ENCODE assay signal across 33 cellular contexts in the genomic region with DNA sequence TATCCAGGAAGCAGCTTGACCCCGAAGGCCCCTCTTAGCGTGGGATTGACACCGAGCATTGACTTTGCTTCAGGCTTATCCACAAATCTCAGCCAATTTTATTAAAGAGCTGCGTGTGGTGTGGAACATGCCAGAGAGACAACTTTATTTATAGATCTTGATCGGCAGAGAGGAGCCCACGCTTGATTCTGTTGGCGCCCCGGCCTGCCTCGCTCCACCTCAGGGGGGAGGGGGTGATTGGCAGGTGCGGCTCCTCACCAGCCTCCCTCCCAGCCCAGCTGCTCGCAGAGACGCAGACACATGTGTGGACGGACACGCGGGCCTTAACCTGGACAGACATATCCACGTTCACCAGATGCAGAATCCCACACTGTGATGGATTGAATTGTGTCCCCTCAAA.
"Had no signal": no experiment of that assay in that cellular context is flagged by ENCODE, and none has a peak within 500 bp of the region (broad histone marks: within the 10 kb centered on the region; RNA-seq: fewer than 3 reads in every experiment).

No MANE protein-coding gene starts in this region.

- H3K27ac Mint-ChIP-seq: activated CD4-positive, alpha-beta memory T cell treated with anti-CD3 and anti-CD28 coated beads, Interleukin-2, amount 10 ng/mL, durations not matched to agents 7 days and 5 days; activated CD4-positive, alpha-beta T cell treated with anti-CD3 and anti-CD28 coated beads, Interleukin-2, amount 10 ng/mL, durations not matched to agents 7 days and 5 days; activated naive CD8-positive, alpha-beta T cell treated with anti-CD3 and anti-CD28 coated beads for 36 hours; activated T-cell treated with anti-CD3 and anti-CD28 coated beads, Interleukin-2, amount 50 U/mL, for 72 hours; mesothelial cell of epicardium; nephron progenitor cell; stimulated activated memory B cell treated with anti-CD40 and anti-IgM and Interleukin-4, amounts not matched to agents 10 μg/mL and 1 μg/mL and 100 μg/mL, for 72 hours; stimulated activated naive CD8-positive, alpha-beta T cell treated with anti-CD3 and anti-CD28 coated beads, Interleukin-15, amount 100 ng/mL, for 72 hours; T-helper 1 cell treated with Interleukin-12 subunit alpha and Interleukin-12 subunit beta and Interleukin-4 antibody, amounts not matched to agents 30 μg/mL and 1 μg/mL, for 36 hours; type B pancreatic cell; WTC11 had no signal

- H3K4me3 ChIP-seq: adrenal gland, body of pancreas, colonic mucosa, gastrocnemius medialis, hepatocyte, pancreas, prostate gland, smooth muscle cell, uterus had no signal

- H3K4me3 Mint-ChIP-seq: activated CD4-positive, alpha-beta memory T cell treated with anti-CD3 and anti-CD28 coated beads, Interleukin-2, amount 10 ng/mL, durations not matched to agents 7 days and 5 days; activated CD4-positive, alpha-beta T cell treated with anti-CD3 and anti-CD28 coated beads, Interleukin-2, amount 10 ng/mL, durations not matched to agents 7 days and 5 days; activated naive CD8-positive, alpha-beta T cell treated with anti-CD3 and anti-CD28 coated beads for 36 hours; activated T-cell treated with anti-CD3 and anti-CD28 coated beads, Interleukin-2, amount 50 U/mL, for 72 hours; mesothelial cell of epicardium; nephron progenitor cell; stimulated activated memory B cell treated with anti-CD40 and anti-IgM and Interleukin-4, amounts not matched to agents 10 μg/mL and 1 μg/mL and 100 μg/mL, for 72 hours; stimulated activated naive CD8-positive, alpha-beta T cell treated with anti-CD3 and anti-CD28 coated beads, Interleukin-15, amount 100 ng/mL, for 72 hours; T-helper 1 cell treated with Interleukin-12 subunit alpha and Interleukin-12 subunit beta and Interleukin-4 antibody, amounts not matched to agents 30 μg/mL and 1 μg/mL, for 36 hours; type B pancreatic cell; WTC11 had no signal

- H3K79me2 ChIP-seq: hepatocyte had no signal

- H3K4me1 Mint-ChIP-seq: activated CD4-positive, alpha-beta memory T cell treated with anti-CD3 and anti-CD28 coated beads, Interleukin-2, amount 10 ng/mL, durations not matched to agents 7 days and 5 days; activated CD4-positive, alpha-beta T cell treated with anti-CD3 and anti-CD28 coated beads, Interleukin-2, amount 10 ng/mL, durations not matched to agents 7 days and 5 days; activated naive CD8-positive, alpha-beta T cell treated with anti-CD3 and anti-CD28 coated beads for 36 hours; mesothelial cell of epicardium; nephron progenitor cell; stimulated activated memory B cell treated with anti-CD40 and anti-IgM and Interleukin-4, amounts not matched to agents 10 μg/mL and 1 μg/mL and 100 μg/mL, for 72 hours; stimulated activated naive CD8-positive, alpha-beta T cell treated with anti-CD3 and anti-CD28 coated beads, Interleukin-15, amount 100 ng/mL, for 72 hours; WTC11 had no signal

- H3K27ac ChIP-seq: adrenal gland, body of pancreas, colonic mucosa, gastrocnemius medialis, hepatocyte, pancreas, prostate gland, uterus had no signal

- H3K36me3 ChIP-seq: adrenal gland, colonic mucosa, gastrocnemius medialis, pancreas, prostate gland, uterus had no signal

- H3K36me3 Mint-ChIP-seq: activated naive CD8-positive, alpha-beta T cell treated with anti-CD3 and anti-CD28 coated beads for 36 hours; mesothelial cell of epicardium; naive B cell; stimulated activated memory B cell treated with anti-CD40 and anti-IgM and Interleukin-4, amounts not matched to agents 10 μg/mL and 1 μg/mL and 100 μg/mL, for 72 hours; type B pancreatic cell had no signal

- H2AFZ ChIP-seq: hepatocyte had no signal

- ATAC-seq: activated T-cell treated with anti-CD3 and anti-CD28 coated beads, Interleukin-2, amount 50 U/mL, for 72 hours; body of pancreas; gastrocnemius medialis; pancreas; stimulated activated memory B cell treated with anti-CD40 and anti-IgM and Interleukin-4, amounts not matched to agents 10 μg/mL and 1 μg/mL and 100 μg/mL, for 72 hours; stimulated activated naive CD8-positive, alpha-beta T cell treated with anti-CD3 and anti-CD28 coated beads, Interleukin-15, amount 100 ng/mL, for 72 hours; WTC11 had no signal

- DNase-seq: activated CD4-positive, alpha-beta memory T cell treated with anti-CD3 and anti-CD28 coated beads, Interleukin-2, amount 10 ng/mL, durations not matched to agents 7 days and 5 days; activated CD4-positive, alpha-beta T cell treated with anti-CD3 and anti-CD28 coated beads for 1 hour; activated CD4-positive, alpha-beta T cell treated with anti-CD3 and anti-CD28 coated beads, Interleukin-2, amount 10 ng/mL, durations not matched to agents 7 days and 5 days; activated effector memory CD4-positive, alpha-beta T cell treated with Interleukin-2 at 50 U/mL for 16 hours; activated naive CD4-positive, alpha-beta T cell treated with Interleukin-2 at 50 U/mL for 16 hours; activated naive CD8-positive, alpha-beta T cell treated with anti-CD3 and anti-CD28 coated beads for 36 hours; activated T-cell treated with anti-CD3 and anti-CD28 coated beads, Interleukin-2, amount 50 U/mL, for 72 hours; adrenal gland; aorta; body of pancreas; cerebellar nuclear complex; colonic mucosa; effector CD8-positive, alpha-beta T cell; gastrocnemius medialis; glutamatergic neuron; naive B cell; nephron progenitor cell; pancreas; stimulated activated CD4-positive, alpha-beta T cell treated with anti-CD3 and anti-CD28 coated beads, Interleukin-1b, Interleukin-23, amount 100 ng/mL, for 48 hours; stimulated activated CD4-positive, alpha-beta T cell treated with anti-CD3 and anti-CD28 coated beads, Interleukin-4, amount 100 ng/mL, for 4 hours; stimulated activated CD8-positive, alpha-beta memory T cell treated with anti-CD3 and anti-CD28 coated beads, Interleukin-4, amount 100 ng/mL, for 48 hours; stimulated activated naive CD8-positive, alpha-beta T cell treated with anti-CD3 and anti-CD28 coated beads, Interleukin-15, amount 100 ng/mL, for 72 hours; substantia nigra; T-helper 9 cell; uterus had no signal

- H3K9me3 Mint-ChIP-seq: activated CD4-positive, alpha-beta memory T cell treated with anti-CD3 and anti-CD28 coated beads, Interleukin-2, amount 10 ng/mL, durations not matched to agents 7 days and 5 days; activated CD4-positive, alpha-beta T cell treated with anti-CD3 and anti-CD28 coated beads, Interleukin-2, amount 10 ng/mL, durations not matched to agents 7 days and 5 days; activated naive CD8-positive, alpha-beta T cell treated with anti-CD3 and anti-CD28 coated beads for 36 hours; activated T-cell treated with anti-CD3 and anti-CD28 coated beads, Interleukin-2, amount 50 U/mL, for 72 hours; stimulated activated memory B cell treated with anti-CD40 and anti-IgM and Interleukin-4, amounts not matched to agents 10 μg/mL and 1 μg/mL and 100 μg/mL, for 72 hours; stimulated activated naive CD8-positive, alpha-beta T cell treated with anti-CD3 and anti-CD28 coated beads, Interleukin-15, amount 100 ng/mL, for 72 hours; T-helper 1 cell treated with Interleukin-12 subunit alpha and Interleukin-12 subunit beta and Interleukin-4 antibody, amounts not matched to agents 30 μg/mL and 1 μg/mL, for 36 hours; type B pancreatic cell had no signal

- H3K27me3 ChIP-seq: body of pancreas, colonic mucosa, pancreas had no signal

- H3K4me2 ChIP-seq: hepatocyte, smooth muscle cell had no signal

- H3K9me3 ChIP-seq: adrenal gland, body of pancreas, colonic mucosa, gastrocnemius medialis, pancreas, prostate gland, uterus had no signal

- H3K4me1 ChIP-seq: adrenal gland, body of pancreas, colonic mucosa, gastrocnemius medialis, pancreas, prostate gland, uterus had no signal
